ENCODE assay signal across 12 cellular contexts in genomic region chr2:85670416-85670815, GRCh38. TPM values are rescaled to one million over a fixed set of nuclear protein-coding genes. Genes with fewer than 3 reads are reported as not detected.
"Had no signal": no experiment of that assay in that cellular context is flagged by ENCODE, and none has a peak within 500 bp of the region (broad histone marks: within the 10 kb centered on the region; RNA-seq: fewer than 3 reads in every experiment).

No MANE protein-coding gene starts in this region.

RNA-seq across cellular contexts. Expression of gene SFTPB, which starts 2.4 kb away (rescaled TPM):
- total RNA-seq: chondrocyte, dermis microvascular lymphatic vessel endothelial cell, endodermal cell, esophagus squamous epithelium, gastrocnemius medialis, glomerular endothelial cell, kidney epithelial cell, lower leg skin, mammary epithelial cell, mesothelial cell of epicardium, myocyte had no signal
- polyA plus RNA-seq: keratinocyte, mammary epithelial cell had no signal

RNA-seq across cellular contexts. Expression of gene GNLY, which starts 23.7 kb away (rescaled TPM):
- total RNA-seq: chondrocyte, dermis microvascular lymphatic vessel endothelial cell, endodermal cell, glomerular endothelial cell, kidney epithelial cell, mammary epithelial cell, mesothelial cell of epicardium had no signal
- polyA plus RNA-seq: keratinocyte, mammary epithelial cell had no signal
